In the genomic region with DNA sequence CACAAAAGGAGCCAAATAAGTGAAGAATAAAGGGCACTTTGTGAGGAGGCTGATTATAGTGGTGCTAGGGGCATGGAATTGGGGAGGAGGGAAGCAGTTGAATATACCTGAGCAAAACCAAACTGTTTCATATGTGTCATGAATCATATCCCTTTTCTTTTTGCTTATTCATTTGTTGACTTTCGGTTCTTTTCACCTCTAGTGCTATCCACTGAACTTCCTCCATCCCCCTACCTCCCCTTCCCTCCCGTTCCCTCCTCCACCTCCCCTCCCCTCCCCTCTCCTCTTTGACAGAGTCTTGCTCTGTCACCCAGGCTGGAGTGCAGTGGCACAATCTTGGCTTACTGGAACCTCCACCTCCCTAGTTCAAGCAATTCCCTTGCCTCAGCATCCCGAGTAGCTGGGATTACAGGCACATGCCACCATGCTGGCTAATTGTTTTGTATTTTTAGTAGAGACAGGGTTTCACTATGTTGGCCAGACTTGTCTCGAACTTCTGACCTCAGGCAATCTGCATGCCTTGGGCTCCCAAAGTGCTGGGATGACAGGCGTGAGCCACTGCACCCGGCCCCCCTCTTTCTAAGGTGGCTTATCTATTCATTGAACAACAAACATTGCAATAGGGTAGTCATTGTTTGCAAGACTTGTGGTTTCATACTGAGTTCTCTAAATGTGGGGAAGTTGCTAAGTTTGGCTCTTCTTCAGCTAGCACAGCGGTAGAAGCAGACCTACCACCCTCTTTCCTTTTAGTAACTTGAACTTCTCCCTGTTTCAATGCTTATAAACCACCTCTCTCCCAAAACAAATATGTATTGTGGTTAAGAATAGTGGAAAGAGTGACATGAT, we compare ENCODE assay signal across 8 cellular contexts.
DNase-seq lines count a peak whose midpoint lies in the region; ATAC-seq and FAIRE-seq lines count a peak whose summit lies in the region.

No MANE protein-coding gene starts in this region.

- ATAC-seq in GM18861 (IDR thresholded peaks at IDR 0.05; ENCODE audit: unreplicated experiment), result peak; percentile 89

- no peak for FAIRE-seq in urothelium cell line (lab: Jason Lieb, UNC)
- no peak for FAIRE-seq in RCC 7860 (lab: Jason Lieb, UNC)

- DNase-seq in H4 (ENCODE audit: low spot score) (peak; percentile 99), LHCN-M2 (ENCODE audit: low read depth) (peak; percentile 4), dedifferentiated amniotic fluid mesenchymal stem cell (ENCODE audit: extremely low spot score) (peak; percentile 78), urothelium cell line (ENCODE audit: low spot score) (peak; percentile 47), NCI-H2171 (lab: John Stamatoyannopoulos, UW) (no peak), RCC 7860 (ENCODE audit: low spot score) (no peak)
- no peak for DNase-seq in stimulated activated CD8-positive, alpha-beta memory T cell treated with anti-CD3 and anti-CD28 coated beads, Interleukin-4, amount 100 ng/mL, for 48 hours

Comparison
In these comparisons a context has a peak if more than half of its experiments do, and no peak if none do; other contexts are left out.
1. DNase-seq: peak in H4 (single experiment), LHCN-M2 (single experiment), dedifferentiated amniotic fluid mesenchymal stem cell (single experiment) and urothelium cell line (single experiment); none in NCI-H2171 (single experiment), RCC 7860 (single experiment) and stimulated activated CD8-positive, alpha-beta memory T cell treated with anti-CD3 and anti-CD28 coated beads, Interleukin-4, amount 100 ng/mL, for 48 hours (single experiment).